In genomic region chr17:42109086-42109485, GRCh38 we compare ENCODE assay signal across 25 cellular contexts. TPM values are rescaled to one million over a fixed set of nuclear protein-coding genes. Genes with fewer than 3 reads are reported as not detected.
DNase-seq lines count a peak whose midpoint lies in the region; ATAC-seq and TF ChIP-seq lines count a peak whose summit lies in the region.
"Had no signal": no experiment of that assay in that cellular context is flagged by ENCODE, and none has a peak within 500 bp of the region (broad histone marks: within the 10 kb centered on the region; RNA-seq: fewer than 3 reads in every experiment).

No MANE protein-coding gene starts in this region.

- H3K36me3 ChIP-seq in right lobe of liver (peaks cover 0 to 22% (median 0%) of the 10 kb centered on the region in 4 donors), tibial artery (peaks cover 10 to 47% (median 14%) of the 10 kb centered on the region in 3 donors)

- CTCF ChIA-PET in CD4-positive, alpha-beta T cell (lab: Charles Lee), result interaction anchor here (1.8 kb wide), 1 partner anchor 89 kb away, joined by 6 read pairs; the partner anchor contains the start of gene NKIRAS2

- peak overlapping the region; percentile 57 for H3K27ac Mint-ChIP-seq in T-helper 2 cell treated with Interferon-gamma antibody and Interleukin-4, amounts not matched to agents 5 μg/mL and 100 μg/mL, for 36 hours
- H3K27ac Mint-ChIP-seq in CD4-positive, alpha-beta T cell, result no peak overlapping the region
- peak overlapping the region; percentile 29 for H3K27ac Mint-ChIP-seq in activated T-helper 1 cell treated with anti-CD3 and anti-CD28 coated beads, Interleukin-12 subunit alpha, Interleukin-12 subunit beta, Interleukin-2, Interleukin-4 antibody, amounts not matched to agents 30 ng/mL and 10 ng/mL and 1 ng/mL, durations not matched to agents 14 hours and 24 hours and 36 hours

- TF ChIP-seq POLR2A in right lobe of liver (IDR thresholded peaks at IDR 0.05) (no peak), lower leg skin (IDR thresholded peaks at IDR 0.05) (no peak)

- H3K9me3 Mint-ChIP-seq in T-helper 2 cell treated with Interferon-gamma antibody and Interleukin-4, amounts not matched to agents 5 μg/mL and 100 μg/mL, for 36 hours, result no peaks in the 10 kb centered on the region
- no peaks in the 10 kb centered on the region for H3K9me3 Mint-ChIP-seq in CD4-positive, alpha-beta T cell
- H3K9me3 Mint-ChIP-seq in activated T-helper 1 cell treated with anti-CD3 and anti-CD28 coated beads, Interleukin-12 subunit alpha, Interleukin-12 subunit beta, Interleukin-2, Interleukin-4 antibody, amounts not matched to agents 30 ng/mL and 10 ng/mL and 1 ng/mL, durations not matched to agents 14 hours and 24 hours and 36 hours, result no peaks in the 10 kb centered on the region
- H3K9me3 Mint-ChIP-seq: CD14-positive monocyte, IgD-negative memory B cell had no signal

- intact Hi-C loops in CD4-positive, alpha-beta T cell (cut with DNase I, micrococcal nuclease), result no loop called here
- intact Hi-C loops in activated T-helper 1 cell treated with anti-CD3 and anti-CD28 coated beads, Interleukin-12 subunit alpha, Interleukin-12 subunit beta, Interleukin-2, Interleukin-4 antibody, amounts not matched to agents 30 ng/mL and 10 ng/mL and 1 ng/mL, durations not matched to agents 14 hours and 24 hours and 36 hours (cut with micrococcal nuclease), result no loop called here
- intact Hi-C loops in right lobe of liver (cut with DNase I) (no loop called here), lower leg skin (cut with DNase I; ENCODE audit: low total_unique reads) (no loop called here), tibial artery (cut with DNase I; ENCODE audit: low total_unique reads) (no loop called here)

- no peak for ATAC-seq in CD4-positive, alpha-beta T cell (ENCODE audit: poor library complexity)
- peak in 3 of 4 donors; percentile 5 to 34 (median 29) for ATAC-seq in right lobe of liver

- H3K4me1 Mint-ChIP-seq in T-helper 2 cell treated with Interferon-gamma antibody and Interleukin-4, amounts not matched to agents 5 μg/mL and 100 μg/mL, for 36 hours (ENCODE audit: low read depth), result peaks cover 28% of the 10 kb centered on the region
- peaks cover 40% of the 10 kb centered on the region for H3K4me1 Mint-ChIP-seq in CD4-positive, alpha-beta T cell (ENCODE audit: low read depth)
- H3K4me1 Mint-ChIP-seq in activated T-helper 1 cell treated with anti-CD3 and anti-CD28 coated beads, Interleukin-12 subunit alpha, Interleukin-12 subunit beta, Interleukin-2, Interleukin-4 antibody, amounts not matched to agents 30 ng/mL and 10 ng/mL and 1 ng/mL, durations not matched to agents 14 hours and 24 hours and 36 hours (ENCODE audit: low read depth), result peaks cover 44% of the 10 kb centered on the region

- H3K27me3 ChIP-seq in CD4-positive, alpha-beta T cell (ENCODE audit: control insufficient read depth, insufficient read depth, low read length), result no peaks in the 10 kb centered on the region
- H3K27me3 ChIP-seq in right lobe of liver (no peaks in the 10 kb centered on the region), tibial artery (no peaks in the 10 kb centered on the region)
- H3K27me3 ChIP-seq: MG63 had no signal

- H3K36me3 Mint-ChIP-seq in T-helper 2 cell treated with Interferon-gamma antibody and Interleukin-4, amounts not matched to agents 5 μg/mL and 100 μg/mL, for 36 hours (ENCODE audit: low read depth), result peaks cover 29% of the 10 kb centered on the region
- H3K36me3 Mint-ChIP-seq in CD4-positive, alpha-beta T cell (ENCODE audit: low read depth), result peaks cover 11% of the 10 kb centered on the region
- H3K36me3 Mint-ChIP-seq in activated T-helper 1 cell treated with anti-CD3 and anti-CD28 coated beads, Interleukin-12 subunit alpha, Interleukin-12 subunit beta, Interleukin-2, Interleukin-4 antibody, amounts not matched to agents 30 ng/mL and 10 ng/mL and 1 ng/mL, durations not matched to agents 14 hours and 24 hours and 36 hours (ENCODE audit: low read depth), result peaks cover 22% of the 10 kb centered on the region

- H3K9me3 ChIP-seq in CD4-positive, alpha-beta T cell (ENCODE audit: control insufficient read depth, low read length), result no peaks in the 10 kb centered on the region
- H3K9me3 ChIP-seq in right lobe of liver (no peaks in the 10 kb centered on the region), tibial artery (no peaks in the 10 kb centered on the region)
- H3K9me3 ChIP-seq: MG63 had no signal

- WGBS in right lobe of liver (ENCODE audit: insufficient coverage, low coverage, low lambda C conversion rate, missing lambda C conversion rate), result 46% methylated on average over 6 of the region's 9 CpGs
- 89 to 95% methylated on average over 9 of the region's 9 CpGs for WGBS in lower leg skin, 2 donors

- no peak for DNase-seq in T-helper 2 cell treated with Interferon-gamma antibody and Interleukin-4, amounts not matched to agents 5 μg/mL and 100 μg/mL, for 36 hours (ENCODE audit: low spot score)
- DNase-seq in T-helper 2 cell (no peak), right lobe of liver (peak in 2 of 3 donors; percentile 82 to 83), lower leg skin (ENCODE audit: low spot score in 2 of 2) (no peak), tibial artery (no peak), DMS53 treated with DMSO at 0.1 percent for 48 hours (lab: John Stamatoyannopoulos, UW; ENCODE audit: unreplicated experiment) (no peak)
- no peak for DNase-seq in CD4-positive, alpha-beta T cell
- no peak for DNase-seq in activated T-helper 1 cell treated with anti-CD3 and anti-CD28 coated beads, Interleukin-12 subunit alpha, Interleukin-12 subunit beta, Interleukin-2, Interleukin-4 antibody, amounts not matched to agents 30 ng/mL and 10 ng/mL and 1 ng/mL, durations not matched to agents 14 hours and 24 hours and 36 hours (ENCODE audit: low spot score)
- DNase-seq: 8988T, COR-L47, GF-D8, Kasumi-1, MG63, NCI-H1048, NCI-H1436, NCI-H1930, NCI-H226, NCI-H524, NCI-H82, SHP77 treated with DMSO at 0.1 percent for 48 hours had no signal

- POLR2A ChIA-PET in CD4-positive, alpha-beta T cell (lab: Charles Lee), result interaction anchor here (1.2 kb wide), 1 partner anchor 143 kb away, joined by 4 read pairs; the partner anchor contains the start of gene CNP

- H3K4me3 ChIP-seq in right lobe of liver (no peak overlapping the region), lower leg skin (ENCODE audit: low read depth, poor library complexity, severe bottlenecking) (no peak overlapping the region), tibial artery (no peak overlapping the region)
- H3K4me3 ChIP-seq: MG63 had no signal

- H3K27me3 Mint-ChIP-seq in T-helper 2 cell treated with Interferon-gamma antibody and Interleukin-4, amounts not matched to agents 5 μg/mL and 100 μg/mL, for 36 hours (ENCODE audit: low read depth), result no peaks in the 10 kb centered on the region
- H3K27me3 Mint-ChIP-seq in CD4-positive, alpha-beta T cell, result no peaks in the 10 kb centered on the region
- H3K27me3 Mint-ChIP-seq in activated T-helper 1 cell treated with anti-CD3 and anti-CD28 coated beads, Interleukin-12 subunit alpha, Interleukin-12 subunit beta, Interleukin-2, Interleukin-4 antibody, amounts not matched to agents 30 ng/mL and 10 ng/mL and 1 ng/mL, durations not matched to agents 14 hours and 24 hours and 36 hours (ENCODE audit: insufficient read depth), result no peaks in the 10 kb centered on the region
- H3K27me3 Mint-ChIP-seq: IgD-negative memory B cell had no signal

- TF ChIP-seq CTCF in CD4-positive, alpha-beta T cell (IDR thresholded peaks at IDR 0.05), result no peak
- no peak for TF ChIP-seq CTCF in right lobe of liver (IDR thresholded peaks at IDR 0.05)
- TF ChIP-seq CTCF in lower leg skin (IDR thresholded peaks at IDR 0.05), result no peak
- TF ChIP-seq CTCF in tibial artery (IDR thresholded peaks at IDR 0.05), result no peak

- peaks cover 0 to 43% (median 13%) of the 10 kb centered on the region in 4 donors for H3K4me1 ChIP-seq in right lobe of liver
- peaks cover 0 to 20% (median 12%) of the 10 kb centered on the region in 4 donors for H3K4me1 ChIP-seq in tibial artery

- no peak overlapping the region for H3K27ac ChIP-seq in CD4-positive, alpha-beta T cell (ENCODE audit: low read depth, low read length)
- no peak overlapping the region for H3K27ac ChIP-seq in right lobe of liver
- no peak overlapping the region for H3K27ac ChIP-seq in tibial artery
- H3K27ac ChIP-seq: HL-60 had no signal

- no peak overlapping the region for H3K4me3 Mint-ChIP-seq in T-helper 2 cell treated with Interferon-gamma antibody and Interleukin-4, amounts not matched to agents 5 μg/mL and 100 μg/mL, for 36 hours
- H3K4me3 Mint-ChIP-seq in CD4-positive, alpha-beta T cell, result peak overlapping the region; percentile 51
- no peak overlapping the region for H3K4me3 Mint-ChIP-seq in activated T-helper 1 cell treated with anti-CD3 and anti-CD28 coated beads, Interleukin-12 subunit alpha, Interleukin-12 subunit beta, Interleukin-2, Interleukin-4 antibody, amounts not matched to agents 30 ng/mL and 10 ng/mL and 1 ng/mL, durations not matched to agents 14 hours and 24 hours and 36 hours
- H3K4me3 Mint-ChIP-seq: CD14-positive monocyte had no signal

RNA-seq across cellular contexts. Expression of gene DHX58, which starts 3.4 kb away (rescaled TPM):
- total RNA-seq in CD4-positive, alpha-beta T cell, result 10 to 100 TPM; 33.5 to 35.6 TPM
- 26.9 and 28.4 TPM in 2 replicates for total RNA-seq in activated T-helper 1 cell treated with anti-CD3 and anti-CD28 coated beads, Interleukin-12 subunit alpha, Interleukin-12 subunit beta, Interleukin-2, Interleukin-4 antibody, amounts not matched to agents 30 ng/mL and 10 ng/mL and 1 ng/mL, durations not matched to agents 14 hours and 24 hours and 36 hours
- total RNA-seq in right lobe of liver (10 to 100 TPM in 4 of 6 experiments, 1 to 10 TPM in 2; 9.0 to 27.9 (median 19.6) TPM), lower leg skin (10 to 100 TPM in 3 of 4 donors, 1 to 10 TPM in 1; 7.5 to 16.5 (median 12.1) TPM)

RNA-seq across cellular contexts. Expression of gene ZNF385C, which starts 10.8 kb away (rescaled TPM):
- total RNA-seq in CD4-positive, alpha-beta T cell, result under 1 TPM in 1 of 2 experiments, not detected in 1; 0.20 TPM
- 0.10 TPM in 1 of 2 replicates, not detected in the other for total RNA-seq in activated T-helper 1 cell treated with anti-CD3 and anti-CD28 coated beads, Interleukin-12 subunit alpha, Interleukin-12 subunit beta, Interleukin-2, Interleukin-4 antibody, amounts not matched to agents 30 ng/mL and 10 ng/mL and 1 ng/mL, durations not matched to agents 14 hours and 24 hours and 36 hours
- total RNA-seq in right lobe of liver (1 to 10 TPM in 1 of 6 experiments, under 1 TPM in 2, not detected in 3; 0.11 to 1.2 (median 0.11) TPM), lower leg skin (1 to 10 TPM in 1 of 4 donors, under 1 TPM in 1, not detected in 2; 0.29 to 1.3 TPM)
- total RNA-seq: RPMI7951 had no signal

RNA-seq across cellular contexts. Expression of gene KAT2A, which starts 12.1 kb away (rescaled TPM):
- total RNA-seq in CD4-positive, alpha-beta T cell, result 10 to 100 TPM; 38.5 to 42.4 TPM
- 70.8 and 76.9 TPM in 2 replicates for total RNA-seq in activated T-helper 1 cell treated with anti-CD3 and anti-CD28 coated beads, Interleukin-12 subunit alpha, Interleukin-12 subunit beta, Interleukin-2, Interleukin-4 antibody, amounts not matched to agents 30 ng/mL and 10 ng/mL and 1 ng/mL, durations not matched to agents 14 hours and 24 hours and 36 hours
- 10 to 100 TPM; 14.3 to 36.4 (median 21.3) TPM for total RNA-seq in right lobe of liver
- 10 to 100 TPM; 25.3 to 55.5 (median 37.1) TPM for total RNA-seq in lower leg skin

RNA-seq across cellular contexts. Expression of gene HSPB9, which starts 13.5 kb away (rescaled TPM):
- not detected for total RNA-seq in CD4-positive, alpha-beta T cell
- total RNA-seq in activated T-helper 1 cell treated with anti-CD3 and anti-CD28 coated beads, Interleukin-12 subunit alpha, Interleukin-12 subunit beta, Interleukin-2, Interleukin-4 antibody, amounts not matched to agents 30 ng/mL and 10 ng/mL and 1 ng/mL, durations not matched to agents 14 hours and 24 hours and 36 hours, result 0.10 TPM in 1 of 2 replicates, not detected in the other
- total RNA-seq in right lobe of liver (1 to 10 TPM in 2 of 6 experiments, under 1 TPM in 4; 0.38 to 1.6 (median 0.85) TPM), lower leg skin (under 1 TPM in 1 of 4 donors, not detected in 3; 0.23 TPM)
- total RNA-seq: H4, RPMI7951 had no signal

RNA-seq across cellular contexts. Expression of gene RAB5C, which starts 45.7 kb away (rescaled TPM):
- total RNA-seq in CD4-positive, alpha-beta T cell, result 10 to 100 TPM; 66.4 to 71.2 TPM
- 73.3 and 80.0 TPM in 2 replicates for total RNA-seq in activated T-helper 1 cell treated with anti-CD3 and anti-CD28 coated beads, Interleukin-12 subunit alpha, Interleukin-12 subunit beta, Interleukin-2, Interleukin-4 antibody, amounts not matched to agents 30 ng/mL and 10 ng/mL and 1 ng/mL, durations not matched to agents 14 hours and 24 hours and 36 hours
- 100 to 1,000 TPM in 1 of 6 experiments, 10 to 100 TPM in 5; 54.0 to 108 (median 65.3) TPM for total RNA-seq in right lobe of liver
- total RNA-seq in lower leg skin, result 100 to 1,000 TPM in 1 of 4 donors, 10 to 100 TPM in 3; 74.0 to 104 (median 87.4) TPM

Comparison
In these comparisons a context has a peak if more than half of its experiments do, and no peak if none do; other contexts are left out.
1. DNase-seq: peak in right lobe of liver (2 of 3); none in T-helper 2 cell treated with Interferon-gamma antibody and Interleukin-4, amounts not matched to agents 5 μg/mL and 100 μg/mL, for 36 hours (single experiment), T-helper 2 cell (0 of 5), CD4-positive, alpha-beta T cell (0 of 10), activated T-helper 1 cell treated with anti-CD3 and anti-CD28 coated beads, Interleukin-12 subunit alpha, Interleukin-12 subunit beta, Interleukin-2, Interleukin-4 antibody, amounts not matched to agents 30 ng/mL and 10 ng/mL and 1 ng/mL, durations not matched to agents 14 hours and 24 hours and 36 hours (single experiment), lower leg skin (0 of 2), tibial artery (0 of 2) and DMS53 treated with DMSO at 0.1 percent for 48 hours (single experiment).